In genomic region chr10:102413053-102413705, GRCh38 we compare ENCODE assay signal across 7 cellular contexts. TPM values are rescaled to one million over a fixed set of nuclear protein-coding genes. Genes with fewer than 3 reads are reported as not detected.
A peak's percentile ranks its signal among the peaks of the same experiment; 100 is the strongest.
DNase-seq lines count a peak whose midpoint lies in the region; ATAC-seq lines count a peak whose summit lies in the region.
"Had no signal": no experiment of that assay in that cellular context is flagged by ENCODE, and none has a peak within 500 bp of the region (broad histone marks: within the 10 kb centered on the region; RNA-seq: fewer than 3 reads in every experiment).

No MANE protein-coding gene starts in this region.

- peak; percentile 26 for DNase-seq in stimulated activated CD4-positive, alpha-beta T cell treated with anti-CD3 and anti-CD28 coated beads, Interleukin-2, amount 100 ng/mL, for 4 hours (ENCODE audit: low read depth)
- DNase-seq in stimulated activated CD4-positive, alpha-beta T cell treated with anti-CD3 and anti-CD28 coated beads, Interleukin-12 subunit alpha, Interleukin-12 subunit beta, amount 100 ng/mL, for 4 hours = no peak
- DNase-seq in activated CD8-positive, alpha-beta memory T cell treated with anti-CD3 and anti-CD28 coated beads, Interleukin-2, amount 10 ng/mL, durations not matched to agents 7 days and 5 days = peak; percentile 74
- no peak for DNase-seq in NCI-H446 (lab: John Stamatoyannopoulos, UW)

- no peak overlapping the region for H3K4me3 Mint-ChIP-seq in activated CD8-positive, alpha-beta memory T cell treated with anti-CD3 and anti-CD28 coated beads, Interleukin-2, amount 10 ng/mL, durations not matched to agents 7 days and 5 days
- H3K4me3 Mint-ChIP-seq: activated naive CD4-positive, alpha-beta T cell treated with anti-CD3 and anti-CD28 coated beads, Interleukin-2, amount 50 U/mL, for 24 hours had no signal

- CTCF ChIA-PET in activated CD8-positive, alpha-beta memory T cell treated with anti-CD3 and anti-CD28 coated beads, Interleukin-2, amount 10 ng/mL, durations not matched to agents 7 days and 5 days (lab: Charles Lee) = interaction anchor here (0.7 to 5.6 kb wide), 4 partner anchors 9 to 183 kb away, joined by 3 to 37 read pairs (median 5); no protein-coding TSS in a partner anchor

- no peaks in the 10 kb centered on the region for H3K36me3 Mint-ChIP-seq in activated CD8-positive, alpha-beta memory T cell treated with anti-CD3 and anti-CD28 coated beads, Interleukin-2, amount 10 ng/mL, durations not matched to agents 7 days and 5 days
- H3K36me3 Mint-ChIP-seq: activated naive CD4-positive, alpha-beta T cell treated with anti-CD3 and anti-CD28 coated beads, Interleukin-2, amount 50 U/mL, for 24 hours had no signal

- peaks cover 28% of the 10 kb centered on the region for H3K4me1 Mint-ChIP-seq in activated CD8-positive, alpha-beta memory T cell treated with anti-CD3 and anti-CD28 coated beads, Interleukin-2, amount 10 ng/mL, durations not matched to agents 7 days and 5 days

- H3K27me3 Mint-ChIP-seq in activated CD8-positive, alpha-beta memory T cell treated with anti-CD3 and anti-CD28 coated beads, Interleukin-2, amount 10 ng/mL, durations not matched to agents 7 days and 5 days = peaks cover 48% of the 10 kb centered on the region

- H3K9me3 Mint-ChIP-seq in activated CD8-positive, alpha-beta memory T cell treated with anti-CD3 and anti-CD28 coated beads, Interleukin-2, amount 10 ng/mL, durations not matched to agents 7 days and 5 days (ENCODE audit: low read depth) = no peaks in the 10 kb centered on the region
- H3K9me3 Mint-ChIP-seq: activated naive CD4-positive, alpha-beta T cell treated with anti-CD3 and anti-CD28 coated beads, Interleukin-2, amount 50 U/mL, for 24 hours had no signal

- no peak overlapping the region for H3K27ac Mint-ChIP-seq in activated CD8-positive, alpha-beta memory T cell treated with anti-CD3 and anti-CD28 coated beads, Interleukin-2, amount 10 ng/mL, durations not matched to agents 7 days and 5 days
- H3K27ac Mint-ChIP-seq: activated naive CD4-positive, alpha-beta T cell treated with anti-CD3 and anti-CD28 coated beads, Interleukin-2, amount 50 U/mL, for 24 hours had no signal

- ATAC-seq in activated CD8-positive, alpha-beta memory T cell treated with anti-CD3 and anti-CD28 coated beads, Interleukin-2, amount 10 ng/mL, durations not matched to agents 7 days and 5 days = peak; percentile 28
- no peak for ATAC-seq in GM21737 (IDR thresholded peaks at IDR 0.05; ENCODE audit: unreplicated experiment)
- no peak for ATAC-seq in HG02970 (IDR thresholded peaks at IDR 0.05; ENCODE audit: low FRiP score, unreplicated experiment)

RNA-seq across cellular contexts. Expression of gene PSD, which starts 5.4 kb away (rescaled TPM):
- total RNA-seq in activated CD8-positive, alpha-beta memory T cell treated with anti-CD3 and anti-CD28 coated beads, Interleukin-2, amount 10 ng/mL, durations not matched to agents 7 days and 5 days = 1 to 10 TPM; 2.8 to 2.9 TPM

RNA-seq across cellular contexts. Expression of gene FBXL15, which starts 7.5 kb away (rescaled TPM):
- total RNA-seq in activated CD8-positive, alpha-beta memory T cell treated with anti-CD3 and anti-CD28 coated beads, Interleukin-2, amount 10 ng/mL, durations not matched to agents 7 days and 5 days = 10 to 100 TPM; 13.5 to 15.2 TPM

RNA-seq across cellular contexts. Expression of gene NFKB2, which starts 17.7 kb away (rescaled TPM):
- 100 to 1,000 TPM in 1 of 2 experiments, 10 to 100 TPM in 1; 78.1 to 199 TPM for total RNA-seq in activated CD8-positive, alpha-beta memory T cell treated with anti-CD3 and anti-CD28 coated beads, Interleukin-2, amount 10 ng/mL, durations not matched to agents 7 days and 5 days

RNA-seq across cellular contexts. Expression of gene CUEDC2, which starts 19.2 kb away (rescaled TPM):
- total RNA-seq in activated CD8-positive, alpha-beta memory T cell treated with anti-CD3 and anti-CD28 coated beads, Interleukin-2, amount 10 ng/mL, durations not matched to agents 7 days and 5 days = 10 to 100 TPM; 73.5 to 78.2 TPM

RNA-seq across cellular contexts. Expression of gene C10orf95, which starts 38.2 kb away (rescaled TPM):
- under 1 TPM in 1 of 2 experiments, not detected in 1; 0.35 TPM for total RNA-seq in activated CD8-positive, alpha-beta memory T cell treated with anti-CD3 and anti-CD28 coated beads, Interleukin-2, amount 10 ng/mL, durations not matched to agents 7 days and 5 days

Comparison
In these comparisons a context has a peak if more than half of its experiments do, and no peak if none do; other contexts are left out.
1. DNase-seq: peak in stimulated activated CD4-positive, alpha-beta T cell treated with anti-CD3 and anti-CD28 coated beads, Interleukin-2, amount 100 ng/mL, for 4 hours (single experiment) and activated CD8-positive, alpha-beta memory T cell treated with anti-CD3 and anti-CD28 coated beads, Interleukin-2, amount 10 ng/mL, durations not matched to agents 7 days and 5 days (single experiment); none in stimulated activated CD4-positive, alpha-beta T cell treated with anti-CD3 and anti-CD28 coated beads, Interleukin-12 subunit alpha, Interleukin-12 subunit beta, amount 100 ng/mL, for 4 hours (single experiment) and NCI-H446 (0 of 2).